Comparison of ENCODE assay signal across 22 cellular contexts in the genomic region with DNA sequence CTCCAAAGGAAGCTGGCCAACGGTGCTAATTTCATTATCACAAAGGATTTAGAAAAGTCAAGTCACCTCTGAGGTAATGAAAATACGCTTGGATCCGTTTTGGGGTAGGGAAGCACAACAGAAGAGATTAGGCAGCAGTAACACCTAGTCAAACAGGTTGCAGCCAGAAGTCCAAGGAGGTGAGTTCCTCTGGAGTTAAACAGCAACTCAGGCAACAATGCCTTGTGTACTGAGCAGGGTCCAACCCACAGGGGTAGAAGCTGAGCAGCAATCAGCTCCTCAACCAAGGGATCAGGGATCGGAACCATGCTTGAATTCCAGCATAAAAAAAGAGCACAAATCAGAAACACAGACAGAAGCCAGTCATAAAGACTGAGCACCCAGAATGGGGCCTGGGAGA.
DNase-seq lines count a peak whose midpoint lies in the region; ATAC-seq, FAIRE-seq and TF ChIP-seq lines count a peak whose summit lies in the region.
"Had no signal": no experiment of that assay in that cellular context is flagged by ENCODE, and none has a peak within 500 bp of the region (broad histone marks: within the 10 kb centered on the region; RNA-seq: fewer than 3 reads in every experiment).

No MANE protein-coding gene starts in this region.

- H2BK5ac ChIP-seq in H9 (ENCODE audit: insufficient read length, low read length) (no peak overlapping the region), mesenchymal stem cell (ENCODE audit: low read depth, low read length, poor library complexity, severe bottlenecking) (no peak overlapping the region)

- peak; percentile 58 for FAIRE-seq in bronchial epithelial cell (lab: Jason Lieb, UNC)

- no peak overlapping the region for H3K27ac Mint-ChIP-seq in H9
- H3K27ac Mint-ChIP-seq: CD4-positive, alpha-beta memory T cell had no signal

- no peaks in the 10 kb centered on the region for H3K9me3 ChIP-seq in H9 (ENCODE audit: control insufficient read depth, low read depth, low read length)
- no peaks in the 10 kb centered on the region for H3K9me3 ChIP-seq in mesenchymal stem cell (ENCODE audit: control insufficient read depth, low read length)
- H3K9me3 ChIP-seq in neuron (ENCODE audit: low read length): no peaks in the 10 kb centered on the region
- H3K9me3 ChIP-seq: BLaER1 treated with 17β-estradiol and CSF1 and Interleukin-3, amounts not matched to agents 10 nM and 100 nM; HAP-1 had no signal

- H3K27me3 ChIP-seq in H9 (ENCODE audit: insufficient read depth, low read length): no peaks in the 10 kb centered on the region
- H3K27me3 ChIP-seq in bronchial epithelial cell (ENCODE audit: control insufficient read depth, insufficient read depth, low read length): no peaks in the 10 kb centered on the region
- H3K27me3 ChIP-seq in mesenchymal stem cell (ENCODE audit: control insufficient read depth in 1 of 2, insufficient read depth in 1 of 2, low read length in 2 of 2): no peaks in the 10 kb centered on the region
- no peaks in the 10 kb centered on the region for H3K27me3 ChIP-seq in neuron (ENCODE audit: insufficient read depth, low read length)
- H3K27me3 ChIP-seq: BLaER1 treated with 17β-estradiol and CSF1 and Interleukin-3, amounts not matched to agents 10 nM and 100 nM had no signal

- TF ChIP-seq CTCF in H9 (conservative IDR thresholded peaks at IDR 0.05) (no peak), bronchial epithelial cell (IDR thresholded peaks at IDR 0.05; ENCODE audit: insufficient read depth, low read length, severe bottlenecking) (no peak)

- H3K36me3 Mint-ChIP-seq in H9 (ENCODE audit: insufficient read depth in 1 of 3, low read depth in 3 of 3): no peaks in the 10 kb centered on the region
- H3K36me3 Mint-ChIP-seq: CD4-positive, alpha-beta memory T cell had no signal

- peaks cover 17 to 27% of the 10 kb centered on the region in 2 experiments for H3K4me1 Mint-ChIP-seq in H9
- H3K4me1 Mint-ChIP-seq: CD4-positive, alpha-beta memory T cell had no signal

- no peak overlapping the region for H4K91ac ChIP-seq in H9 (ENCODE audit: insufficient read length, low read depth, low read length)
- no peak overlapping the region for H4K91ac ChIP-seq in mesenchymal stem cell (ENCODE audit: low read length)

- no peaks in the 10 kb centered on the region for H3K9me3 Mint-ChIP-seq in H9
- H3K9me3 Mint-ChIP-seq: CD4-positive, alpha-beta memory T cell had no signal

- H3K27ac ChIP-seq in H9 (ENCODE audit: insufficient read length, low read depth, low read length) (no peak overlapping the region), mesenchymal stem cell (ENCODE audit: low read length, poor library complexity, severe bottlenecking) (no peak overlapping the region)
- H3K27ac ChIP-seq: BLaER1 treated with 17β-estradiol and CSF1 and Interleukin-3, amounts not matched to agents 10 nM and 100 nM had no signal

- no peak overlapping the region for H3K4me3 ChIP-seq in bronchial epithelial cell (ENCODE audit: low read depth, low read length)
- no peak overlapping the region for H3K4me3 ChIP-seq in mesenchymal stem cell (ENCODE audit: insufficient read depth in 1 of 2, low read depth in 1 of 2, low read length in 2 of 2)
- H3K4me3 ChIP-seq in neuron (ENCODE audit: low read length): no peak overlapping the region
- H3K4me3 ChIP-seq: BLaER1 treated with 17β-estradiol and CSF1 and Interleukin-3, amounts not matched to agents 10 nM and 100 nM; HAP-1 had no signal

- H3K79me1 ChIP-seq in H9 (ENCODE audit: insufficient read depth, low read depth, low read length, poor library complexity, severe bottlenecking) (no peaks in the 10 kb centered on the region), mesenchymal stem cell (replicated peaks; ENCODE audit: low read length, poor library complexity, severe bottlenecking) (no peaks in the 10 kb centered on the region)

- H3K4me1 ChIP-seq in H9 (ENCODE audit: insufficient read depth, low read length): peaks cover 7% of the 10 kb centered on the region
- peaks cover 2% of the 10 kb centered on the region for H3K4me1 ChIP-seq in mesenchymal stem cell (ENCODE audit: control insufficient read depth, insufficient read depth, low read depth, low read length)
- H3K4me1 ChIP-seq in neuron (ENCODE audit: insufficient read depth, low read length): peaks cover 21% of the 10 kb centered on the region

- H4K20me1 ChIP-seq in H9 (ENCODE audit: control insufficient read depth, insufficient read depth, insufficient read length): no peaks in the 10 kb centered on the region
- H4K20me1 ChIP-seq: BLaER1 treated with 17β-estradiol and CSF1 and Interleukin-3, amounts not matched to agents 10 nM and 100 nM had no signal

- H3K4ac ChIP-seq in H9 (ENCODE audit: low read depth, low read length) (no peak overlapping the region), mesenchymal stem cell (ENCODE audit: low read depth in 1 of 2, low read length in 2 of 2) (no peak overlapping the region)

- no peak overlapping the region for H2BK120ac ChIP-seq in H9 (ENCODE audit: low read depth, low read length, poor library complexity, severe bottlenecking)
- H2BK120ac ChIP-seq in mesenchymal stem cell (ENCODE audit: low read depth, low read length): no peak overlapping the region

- H3K36me3 ChIP-seq in bronchial epithelial cell (ENCODE audit: control insufficient read depth, insufficient read depth, low read length) (no peaks in the 10 kb centered on the region), mesenchymal stem cell (ENCODE audit: control insufficient read depth in 1 of 2, insufficient read depth in 2 of 2, low read depth in 1 of 2, low read length in 2 of 2) (no peaks in the 10 kb centered on the region), neuron (ENCODE audit: insufficient read depth, low read length) (no peaks in the 10 kb centered on the region)
- H3K36me3 ChIP-seq: BLaER1 treated with 17β-estradiol and CSF1 and Interleukin-3, amounts not matched to agents 10 nM and 100 nM; HAP-1 had no signal

- H2BK15ac ChIP-seq in H9 (ENCODE audit: low read depth, low read length) (no peak overlapping the region), mesenchymal stem cell (ENCODE audit: low read depth, poor library complexity, severe bottlenecking) (no peak overlapping the region)

- H3K23ac ChIP-seq in H9 (ENCODE audit: insufficient read length, low read depth, low read length): no peak overlapping the region
- no peak overlapping the region for H3K23ac ChIP-seq in mesenchymal stem cell (ENCODE audit: low read length in 2 of 2)

- H2AK5ac ChIP-seq in H9 (ENCODE audit: insufficient read length, low read length) (no peak overlapping the region), mesenchymal stem cell (ENCODE audit: low read length, severe bottlenecking) (no peak overlapping the region)

- H3K79me2 ChIP-seq in H9 (ENCODE audit: insufficient read depth, low read length): no peaks in the 10 kb centered on the region

- ATAC-seq in GM19328 (IDR thresholded peaks at IDR 0.05; ENCODE audit: unreplicated experiment): no peak

- H2BK20ac ChIP-seq in H9 (ENCODE audit: low read depth, low read length, poor library complexity, severe bottlenecking): no peak overlapping the region

- no peaks in the 10 kb centered on the region for H3K23me2 ChIP-seq in H9 (ENCODE audit: insufficient read length, low read depth, low read length, poor library complexity, severe bottlenecking)

- H3K4me3 Mint-ChIP-seq in H9: no peak overlapping the region
- H3K4me3 Mint-ChIP-seq: CD4-positive, alpha-beta memory T cell had no signal

- H3K14ac ChIP-seq in H9 (ENCODE audit: insufficient read depth, low read length) (no peak overlapping the region), mesenchymal stem cell (ENCODE audit: low read length in 2 of 2) (peak overlapping the region in 1 of 2 experiments; percentile 65)

- no peak for DNase-seq in H9
- DNase-seq in bronchial epithelial cell (ENCODE audit: low read depth): no peak
- no peak for DNase-seq in mesenchymal stem cell
- DNase-seq in activated T-cell treated with anti-CD3 and anti-CD28 coated beads, Interleukin-2, amount 50 U/mL, for 1 hour: no peak
- DNase-seq in NCI-H1092 treated with DMSO at 0.1 percent for 48 hours (lab: John Stamatoyannopoulos, UW): no peak
- DNase-seq in stimulated activated CD4-positive, alpha-beta T cell treated with anti-CD3 and anti-CD28 coated beads, Interleukin-15, amount 100 ng/mL, for 24 hours: no peak
- DNase-seq: ACHN; CD4-positive, alpha-beta memory T cell; DMS153; GF-D8; KBM-7; NCI-H1105 treated with DMSO at 0.1 percent for 48 hours; NCI-H1694; NCI-H2081; NCI-H2171 treated with DMSO at 0.1 percent for 48 hours; NCI-H446; NCI-H526; Right ventricle myocardium superior had no signal

- no peaks in the 10 kb centered on the region; the same call in 1 of the 2 replicates for H3K27me3 Mint-ChIP-seq in H9 (ENCODE audit: low read depth)

- no CpG with 5 or more reads among the region's 4 CpGs for WGBS in H9 (ENCODE audit: extremely low coverage, insufficient read length, low lambda C conversion rate)
- 59% methylated on average over 3 of the region's 4 CpGs for WGBS in mesenchymal stem cell

- H2AFZ ChIP-seq in H9 (ENCODE audit: low read length) (peak overlapping the region; percentile 50), mesenchymal stem cell (ENCODE audit: low read depth, low read length) (peak overlapping the region; percentile 23), neuron (ENCODE audit: low read depth, low read length) (peak overlapping the region; percentile 17)

- H2BK12ac ChIP-seq in H9 (ENCODE audit: insufficient read length, low read depth, low read length) (no peak overlapping the region), mesenchymal stem cell (ENCODE audit: low read length in 2 of 2) (no peak overlapping the region)

- no peak overlapping the region for H3K9ac ChIP-seq in H9 (ENCODE audit: extremely low read depth, insufficient read length, low read length)
- H3K9ac ChIP-seq in mesenchymal stem cell (ENCODE audit: low read length): no peak overlapping the region
- H3K9ac ChIP-seq: BLaER1 treated with 17β-estradiol and CSF1 and Interleukin-3, amounts not matched to agents 10 nM and 100 nM had no signal

- H3K4me2 ChIP-seq in H9 (ENCODE audit: insufficient read depth, insufficient read length, low read length) (no peak overlapping the region), mesenchymal stem cell (ENCODE audit: low read length, poor library complexity, severe bottlenecking) (no peak overlapping the region)

- no peak overlapping the region for H4K5ac ChIP-seq in H9 (ENCODE audit: insufficient read length, low read depth, low read length)

- no peak overlapping the region for H3K18ac ChIP-seq in H9 (ENCODE audit: insufficient read length, low read depth, low read length)
- peak overlapping the region in 1 of 2 experiments; percentile 57 for H3K18ac ChIP-seq in mesenchymal stem cell (ENCODE audit: low read depth in 1 of 2, low read length in 2 of 2)

- no peak overlapping the region for H4K8ac ChIP-seq in H9 (replicated peaks; ENCODE audit: insufficient read length, low read depth, low read length)
- H4K8ac ChIP-seq in mesenchymal stem cell (ENCODE audit: low read length): no peak overlapping the region

- no peak overlapping the region for H3K56ac ChIP-seq in H9 (ENCODE audit: insufficient read length, low read depth, low read length)

- no peak overlapping the region for H3T11ph ChIP-seq in H9 (ENCODE audit: low read length)
